In genomic region chr21:42162831-42163510, GRCh38 we compare ENCODE assay signal across 13 cellular contexts. TPM values are rescaled to one million over a fixed set of nuclear protein-coding genes. Genes with fewer than 3 reads are reported as not detected.
DNase-seq lines count a peak whose midpoint lies in the region; ATAC-seq and TF ChIP-seq lines count a peak whose summit lies in the region.
"Had no signal": no experiment of that assay in that cellular context is flagged by ENCODE, and none has a peak within 500 bp of the region (broad histone marks: within the 10 kb centered on the region; RNA-seq: fewer than 3 reads in every experiment).

No MANE protein-coding gene starts in this region.

- no peak for ATAC-seq in left ventricle myocardium superior
- peak; percentile 6 for ATAC-seq in upper lobe of right lung
- no peak for ATAC-seq in HG03378 (IDR thresholded peaks at IDR 0.05; ENCODE audit: unreplicated experiment)
- ATAC-seq: HCT116 had no signal

- intact Hi-C loops in cardiac septum (cut with DNase I): no loop called here
- intact Hi-C loops in left ventricle myocardium superior (cut with micrococcal nuclease): loop anchor here (10.0 kb wide), 1 partner anchor 92 kb away; no protein-coding TSS in a partner anchor
- intact Hi-C loops in upper lobe of right lung (cut with DNase I): loop anchor here (10.0 kb wide), 1 partner anchor 102 kb away; no protein-coding TSS in a partner anchor

- DNase-seq in cardiac septum (ENCODE audit: low spot score): peak; percentile 46
- no peak for DNase-seq in left ventricle myocardium superior
- peak; percentile 39 for DNase-seq in RPMI8226
- DNase-seq in fibroblast of mammary gland (ENCODE audit: low read depth): peak; percentile 47
- DNase-seq in upper lobe of right lung: peak; percentile 45
- DNase-seq in stimulated activated CD4-positive, alpha-beta T cell treated with anti-CD3 and anti-CD28 coated beads, Interleukin-2, amount 100 ng/mL, for 48 hours: no peak
- no peak for DNase-seq in NCI-H2029 (lab: John Stamatoyannopoulos, UW)
- DNase-seq: activated T-cell treated with anti-CD3 and anti-CD28 coated beads, Interleukin-2, amount 50 U/mL, for 4 hours; Caco-2; NCI-H526 treated with DMSO at 0.1 percent for 48 hours had no signal

- no peaks in the 10 kb centered on the region for H3K9me3 ChIP-seq in upper lobe of right lung
- H3K9me3 ChIP-seq: Caco-2 had no signal

- H3K4me1 ChIP-seq in upper lobe of right lung: no peaks in the 10 kb centered on the region
- H3K4me1 ChIP-seq: Caco-2 had no signal

- no peak overlapping the region for H3K27ac ChIP-seq in upper lobe of right lung
- H3K27ac ChIP-seq: epithelial cell of prostate had no signal

- TF ChIP-seq CTCF in fibroblast of mammary gland (conservative IDR thresholded peaks at IDR 0.05; ENCODE audit: control insufficient read depth, insufficient read depth, low read depth, low read length) (no peak), upper lobe of right lung (IDR thresholded peaks at IDR 0.05) (no peak)

- no peaks in the 10 kb centered on the region for H3K27me3 ChIP-seq in upper lobe of right lung

- H3K36me3 ChIP-seq in upper lobe of right lung: no peaks in the 10 kb centered on the region

- H3K4me3 ChIP-seq in fibroblast of mammary gland (ENCODE audit: control insufficient read depth, low read depth, low read length): no peak overlapping the region
- no peak overlapping the region for H3K4me3 ChIP-seq in upper lobe of right lung

RNA-seq across cellular contexts. Expression of gene ABCG1, which starts 56.0 kb away (rescaled TPM):
- total RNA-seq in cardiac septum (6.3 TPM), left ventricle myocardium superior (11.1 TPM), upper lobe of right lung (62.6 TPM)
- total RNA-seq: Caco-2 had no signal

Comparison
In these comparisons a context has a peak if more than half of its experiments do, and no peak if none do; other contexts are left out.
1. DNase-seq: peak in cardiac septum (single experiment), RPMI8226 (single experiment), fibroblast of mammary gland (single experiment) and upper lobe of right lung (single experiment); none in left ventricle myocardium superior (single experiment), stimulated activated CD4-positive, alpha-beta T cell treated with anti-CD3 and anti-CD28 coated beads, Interleukin-2, amount 100 ng/mL, for 48 hours (0 of 2) and NCI-H2029 (single experiment).